In the genomic region with DNA sequence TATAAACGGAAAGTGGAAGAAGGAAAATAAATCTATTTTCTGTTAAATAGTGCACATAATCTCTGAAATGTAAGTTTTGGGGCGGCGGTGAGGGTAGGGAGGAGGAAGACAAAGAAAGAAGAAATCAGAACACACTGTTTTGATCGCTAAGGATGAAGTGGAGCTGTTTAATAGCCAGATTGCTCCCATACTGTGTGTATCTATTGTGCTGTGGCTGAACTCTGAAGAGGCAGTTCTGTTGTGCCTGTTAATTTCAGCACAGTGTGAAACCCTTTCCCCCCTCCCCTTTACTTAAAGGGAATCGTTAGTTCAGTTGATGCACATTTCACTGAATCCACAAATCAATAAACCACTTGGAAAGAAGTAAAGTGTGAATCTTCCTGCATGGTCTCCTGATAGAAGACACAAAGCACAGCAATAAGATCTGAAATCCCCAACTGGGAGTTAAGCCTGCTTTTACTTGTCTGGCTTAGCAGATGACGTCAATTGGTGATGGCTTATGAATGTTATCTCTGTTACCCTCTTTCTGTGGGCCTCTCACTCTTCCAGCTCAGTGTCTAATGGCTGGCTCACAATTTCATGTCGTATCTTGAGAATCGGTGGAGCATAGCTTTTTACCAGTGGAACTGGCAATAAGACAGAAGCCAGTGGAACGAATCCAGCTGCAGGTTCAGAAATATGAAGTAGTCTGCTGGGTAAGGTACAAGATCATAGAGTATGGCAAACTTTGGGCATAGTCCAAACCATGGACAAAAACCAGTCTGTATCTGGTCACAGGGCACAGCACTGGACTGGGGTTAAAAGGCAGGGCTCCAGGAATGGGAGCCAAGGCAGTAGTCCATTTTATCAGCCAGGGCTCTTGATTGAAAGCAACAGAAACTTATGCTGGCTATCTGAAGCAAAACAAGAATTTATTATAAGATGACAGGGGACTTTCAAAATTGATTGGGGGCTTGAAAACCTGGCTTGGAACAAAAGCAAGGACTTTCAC, we compare ENCODE assay signal across 18 cellular contexts.
DNase-seq lines count a peak whose midpoint lies in the region; ATAC-seq, FAIRE-seq and TF ChIP-seq lines count a peak whose summit lies in the region.
"Had no signal": no experiment of that assay in that cellular context is flagged by ENCODE, and none has a peak within 500 bp of the region (broad histone marks: within the 10 kb centered on the region; RNA-seq: fewer than 3 reads in every experiment).

No MANE protein-coding gene starts in this region.

- no peak for TF ChIP-seq POLR2A in GM12892 (IDR thresholded peaks at IDR 0.05; ENCODE audit: low read depth, low read length)

- no peak for ATAC-seq in HG03175 (IDR thresholded peaks at IDR 0.05; ENCODE audit: unreplicated experiment)
- ATAC-seq: left lung had no signal

- DNase-seq in NCI-H2107 treated with DMSO at 0.1 percent for 48 hours (lab: John Stamatoyannopoulos, UW; ENCODE audit: unreplicated experiment) (peak; percentile 30), NCI-H2107 (lab: John Stamatoyannopoulos, UW) (no peak), astrocyte of the hippocampus (ENCODE audit: low read depth, low spot score) (peak; percentile 68), left kidney (ENCODE audit: low read depth, low spot score) (peak; percentile 3), superior temporal gyrus (ENCODE audit: extremely low spot score) (peak; percentile 78), cerebellum (ENCODE audit: low spot score) (no peak), GM12892 (ENCODE audit: insufficient read length) (no peak)
- DNase-seq: 8988T; activated CD4-positive, alpha-beta memory T cell treated with anti-CD3 and anti-CD28 coated beads, Interleukin-2, amount 10 ng/mL, durations not matched to agents 7 days and 5 days; activated effector memory CD4-positive, alpha-beta T cell treated with Interleukin-2 at 50 U/mL for 16 hours; brain microvascular endothelial cell; left lung; NCI-H446 treated with DMSO at 0.1 percent for 48 hours; RPMI8226; spleen; T-helper 9 cell had no signal

- FAIRE-seq in GM12892 (lab: Jason Lieb, UNC): no peak
- FAIRE-seq: endometrium had no signal

Comparison
In these comparisons a context has a peak if more than half of its experiments do, and no peak if none do; other contexts are left out.
1. DNase-seq: peak in NCI-H2107 treated with DMSO at 0.1 percent for 48 hours (single experiment), astrocyte of the hippocampus (single experiment), left kidney (single experiment) and superior temporal gyrus (single experiment); none in NCI-H2107 (single experiment), cerebellum (single experiment) and GM12892 (single experiment).